Comparison of ENCODE assay signal across 24 cellular contexts in the genomic region with DNA sequence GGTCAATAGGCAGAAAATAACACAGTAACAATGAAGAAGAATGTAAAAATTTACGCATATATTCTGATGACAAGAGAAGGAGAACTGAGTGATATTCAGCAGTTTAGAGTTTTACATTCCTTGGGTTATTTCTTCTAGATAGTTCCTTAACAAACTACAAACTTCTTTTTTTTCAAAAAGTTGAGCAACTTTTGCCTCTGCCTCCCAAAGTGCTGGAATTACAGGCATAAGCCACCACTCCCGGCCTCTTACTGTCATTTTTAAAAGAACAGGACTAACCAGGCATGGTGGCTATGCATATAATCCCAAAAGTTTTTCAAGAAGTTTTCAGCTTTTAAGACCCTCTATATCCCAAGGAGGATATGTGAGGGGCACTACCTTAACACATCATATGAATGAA. TPM values are rescaled to one million over a fixed set of nuclear protein-coding genes. Genes with fewer than 3 reads are reported as not detected.
"Had no signal": no experiment of that assay in that cellular context is flagged by ENCODE, and none has a peak within 500 bp of the region (broad histone marks: within the 10 kb centered on the region; RNA-seq: fewer than 3 reads in every experiment).

No MANE protein-coding gene starts in this region.

- DNase-seq: IMR-90, Karpas-422, KG1, MM.1S, MV-4-11, NCI-H1048, NCI-H1105, NCI-H1417, NCI-H1436 treated with DMSO at 0.1 percent for 48 hours, NCI-H1694, NCI-H187 treated with DMSO at 0.1 percent for 48 hours, NCI-H2029 treated with DMSO at 0.1 percent for 48 hours, NCI-H2171 treated with DMSO at 0.1 percent for 48 hours, NCI-H524, NCI-H526 treated with DMSO at 0.1 percent for 48 hours, NCI-H774, Right ventricle myocardium superior, RPMI8226, SIG-M5 had no signal

- H3K27ac ChIP-seq: SJSA1, SK-N-MC had no signal

- ATAC-seq: HepG2 had no signal

- H3K9me3 ChIP-seq: SJSA1 had no signal

- H3K4me3 ChIP-seq: SJSA1, SK-N-MC had no signal

- H3K27me3 ChIP-seq: SJSA1 had no signal

- H3K4me1 ChIP-seq: SJSA1 had no signal

RNA-seq across cellular contexts. Expression of a gene that starts 43.4 kb away (rescaled TPM):
- total RNA-seq: HepG2, HT1080, IMR-90, NCI-H460, Right ventricle myocardium superior, SJSA1 had no signal
- polyA plus RNA-seq: HepG2, IMR-90 had no signal
